In genomic region chr7:127938588-127938987, GRCh38 we compare ENCODE assay signal across 13 cellular contexts.
DNase-seq lines count a peak whose midpoint lies in the region; ATAC-seq and TF ChIP-seq lines count a peak whose summit lies in the region.
"Had no signal": no experiment of that assay in that cellular context is flagged by ENCODE, and none has a peak within 500 bp of the region (broad histone marks: within the 10 kb centered on the region; RNA-seq: fewer than 3 reads in every experiment).

No MANE protein-coding gene starts in this region.

- peaks cover 7% of the 10 kb centered on the region for H3K79me2 ChIP-seq in HCT116 (ENCODE audit: insufficient read depth, low read length)

- no peaks in the 10 kb centered on the region for H3K9me3 ChIP-seq in HCT116 (ENCODE audit: control insufficient read depth in 1 of 2, insufficient read depth in 1 of 2, low read depth in 1 of 2, low read length in 2 of 2)
- no peaks in the 10 kb centered on the region for H3K9me3 ChIP-seq in adipocyte (ENCODE audit: control insufficient read depth, low read length)
- no peaks in the 10 kb centered on the region for H3K9me3 ChIP-seq in tibial artery
- H3K9me3 ChIP-seq: right atrium auricular region had no signal

- TF ChIP-seq RAD21 in HCT116 (IDR thresholded peaks at IDR 0.05; ENCODE audit: low read depth), result no peak

- no peak overlapping the region for H3K4me3 Mint-ChIP-seq in activated CD8-positive, alpha-beta memory T cell treated with anti-CD3 and anti-CD28 coated beads, Interleukin-2, amount 10 ng/mL, durations not matched to agents 7 days and 5 days
- H3K4me3 Mint-ChIP-seq: CD4-positive, alpha-beta memory T cell had no signal

- H3K9me3 Mint-ChIP-seq in activated CD8-positive, alpha-beta memory T cell treated with anti-CD3 and anti-CD28 coated beads, Interleukin-2, amount 10 ng/mL, durations not matched to agents 7 days and 5 days (ENCODE audit: low read depth), result no peaks in the 10 kb centered on the region
- H3K9me3 Mint-ChIP-seq: CD4-positive, alpha-beta memory T cell had no signal

- H3K27me3 Mint-ChIP-seq in activated CD8-positive, alpha-beta memory T cell treated with anti-CD3 and anti-CD28 coated beads, Interleukin-2, amount 10 ng/mL, durations not matched to agents 7 days and 5 days, result no peaks in the 10 kb centered on the region
- H3K27me3 Mint-ChIP-seq: CD4-positive, alpha-beta memory T cell had no signal

- no peak overlapping the region for H2AFZ ChIP-seq in HCT116 (ENCODE audit: low read depth, low read length, poor library complexity, severe bottlenecking)

- peak; percentile 60 for DNase-seq in ACHN
- DNase-seq in HCT116 (ENCODE audit: low read depth, low spot score), result no peak
- DNase-seq in adipocyte (ENCODE audit: low read depth), result peak; percentile 88
- DNase-seq in foreskin fibroblast, result peak; percentile 78 to 90
- no peak for DNase-seq in NCI-H526 (lab: John Stamatoyannopoulos, UW)
- DNase-seq in tibial artery, result no peak
- DNase-seq in activated CD8-positive, alpha-beta memory T cell treated with anti-CD3 and anti-CD28 coated beads, Interleukin-2, amount 10 ng/mL, durations not matched to agents 7 days and 5 days, result no peak
- DNase-seq: activated CD4-positive, CD25-positive, alpha-beta regulatory T cell treated with anti-CD3 and anti-CD28 coated beads, Interleukin-2, amount 50 U/mL, for 72 hours; CD4-positive, alpha-beta memory T cell; NCI-H1417 treated with DMSO at 0.1 percent for 48 hours; RPMI8226 had no signal

- H3K27ac Mint-ChIP-seq in activated CD8-positive, alpha-beta memory T cell treated with anti-CD3 and anti-CD28 coated beads, Interleukin-2, amount 10 ng/mL, durations not matched to agents 7 days and 5 days, result no peak overlapping the region
- H3K27ac Mint-ChIP-seq: CD4-positive, alpha-beta memory T cell had no signal

- no TSS peak for BruUV-seq in HCT116 (replicated peaks; lab: Mats Ljungman, UMichigan)

- H3K27ac ChIP-seq in HCT116 (ENCODE audit: low read depth, low read length) (no peak overlapping the region), tibial artery (no peak overlapping the region)
- H3K27ac ChIP-seq: right atrium auricular region had no signal

- RAD21 ChIA-PET in HCT116 (lab: Charles Lee; ENCODE audit: low non-redundant PET in 1 of 2, low total read pairs in 2 of 2, uncharacterized antibody in 2 of 2, unreplicated experiment in 2 of 2), result no interaction called here

- in situ Hi-C loops in ACHN (cut with HindIII; ENCODE audit: low pct_ligation_motif_present, low pct_unique_long_range_greater_than_20kb, low sequenced_read_pairs), result no loop called here

- H3K9me2 ChIP-seq in HCT116 (ENCODE audit: insufficient read depth), result no peaks in the 10 kb centered on the region

- CTCF ChIA-PET in HCT116 (lab: Charles Lee), result no interaction called here
- CTCF ChIA-PET in activated CD8-positive, alpha-beta memory T cell treated with anti-CD3 and anti-CD28 coated beads, Interleukin-2, amount 10 ng/mL, durations not matched to agents 7 days and 5 days (lab: Charles Lee), result interaction anchor here (1.0 to 1.3 kb wide), 2 partner anchors 9 to 271 kb away, joined by 3 read pairs; no protein-coding TSS in a partner anchor

- ATAC-seq in HCT116, result peak; percentile 63; the same call in 1 of the 2 replicates
- no peak for ATAC-seq in HG03025 (IDR thresholded peaks at IDR 0.05; ENCODE audit: low FRiP score, unreplicated experiment)
- ATAC-seq in activated CD8-positive, alpha-beta memory T cell treated with anti-CD3 and anti-CD28 coated beads, Interleukin-2, amount 10 ng/mL, durations not matched to agents 7 days and 5 days, result no peak

- TF ChIP-seq POLR2A in HCT116 (IDR thresholded peaks at IDR 0.05; ENCODE audit: borderline replicate concordance, extremely low read depth, insufficient read depth, insufficient read length), result no peak

- H3K4me3 ChIP-seq in HCT116 (replicated peaks in 1 of 2; ENCODE audit: low read depth in 1 of 2, low read length in 2 of 2) (no peak overlapping the region), adipocyte (ENCODE audit: low read length) (no peak overlapping the region), foreskin fibroblast (ENCODE audit: low read depth in 1 of 2, low read length in 2 of 2) (no peak overlapping the region), tibial artery (no peak overlapping the region)
- H3K4me3 ChIP-seq: right atrium auricular region had no signal

- H3K36me3 ChIP-seq in HCT116 (ENCODE audit: control insufficient read depth in 1 of 2, insufficient read depth in 2 of 2, low read length in 2 of 2) (no peaks in the 10 kb centered on the region), adipocyte (ENCODE audit: control insufficient read depth, insufficient read depth, low read length, severe bottlenecking) (peaks cover 12% of the 10 kb centered on the region), tibial artery (no peaks in the 10 kb centered on the region)
- H3K36me3 ChIP-seq: right atrium auricular region had no signal

- POLR2A ChIA-PET in HCT116 (lab: Charles Lee), result no interaction called here

- H3K4me1 Mint-ChIP-seq in activated CD8-positive, alpha-beta memory T cell treated with anti-CD3 and anti-CD28 coated beads, Interleukin-2, amount 10 ng/mL, durations not matched to agents 7 days and 5 days, result no peaks in the 10 kb centered on the region

- H3K9ac ChIP-seq in HCT116 (ENCODE audit: low read length), result no peak overlapping the region
- H3K9ac ChIP-seq in adipocyte (ENCODE audit: low read length), result no peak overlapping the region

- peaks cover 4% of the 10 kb centered on the region for H3K36me3 Mint-ChIP-seq in activated CD8-positive, alpha-beta memory T cell treated with anti-CD3 and anti-CD28 coated beads, Interleukin-2, amount 10 ng/mL, durations not matched to agents 7 days and 5 days

- intact Hi-C loops in HCT116 (cut with micrococcal nuclease) (no loop called here), tibial artery (cut with DNase I; ENCODE audit: low total_unique reads) (no loop called here)

- TF ChIP-seq CTCF in HCT116 (IDR thresholded peaks at IDR 0.05 in 2 of 3, conservative IDR thresholded peaks at IDR 0.05 in 1 of 3; ENCODE audit: borderline replicate concordance in 1 of 3, insufficient read depth in 1 of 3, low read depth in 2 of 3, low read length in 2 of 3), result no peak
- no peak for TF ChIP-seq CTCF in foreskin fibroblast (IDR thresholded peaks at IDR 0.05; ENCODE audit: low read depth, low read length)
- TF ChIP-seq CTCF in tibial artery (IDR thresholded peaks at IDR 0.05), result no peak

- H3K4me1 ChIP-seq in HCT116 (ENCODE audit: control insufficient read depth in 1 of 2, insufficient read depth in 2 of 2, low read length in 2 of 2) (peaks cover 0 to 4% of the 10 kb centered on the region in 2 experiments; a peak in 1 of 4 replicates), adipocyte (ENCODE audit: control insufficient read depth, insufficient read depth, low read length) (peaks cover 11% of the 10 kb centered on the region), tibial artery (peaks cover 0 to 3% (median 0%) of the 10 kb centered on the region in 4 donors)

- H3K27me3 ChIP-seq in HCT116 (ENCODE audit: insufficient read depth, low read length) (no peaks in the 10 kb centered on the region), adipocyte (replicated peaks; ENCODE audit: control insufficient read depth, insufficient read depth, low read length) (no peaks in the 10 kb centered on the region), tibial artery (no peaks in the 10 kb centered on the region)
- H3K27me3 ChIP-seq: right atrium auricular region had no signal

- H3K4me2 ChIP-seq in HCT116 (ENCODE audit: low read length), result 0 out of 2 replicates have a peak overlapping the region, but pooled peaks have one; percentile 1

- peaks cover 5% of the 10 kb centered on the region for H4K20me1 ChIP-seq in HCT116 (ENCODE audit: insufficient read depth)

TF ChIP-seq in HCT116, 20 proteins besides CTCF, POLR2A, EP300 and RAD21:
- TF ChIP-seq FOSL1 (IDR thresholded peaks at IDR 0.05; ENCODE audit: low read depth) (no peak), REST (IDR thresholded peaks at IDR 0.05; ENCODE audit: low read depth) (no peak), EZH2 (IDR thresholded peaks at IDR 0.05) (no peak), SRF (IDR thresholded peaks at IDR 0.05; ENCODE audit: low read depth) (no peak), ELF1 (IDR thresholded peaks at IDR 0.05; ENCODE audit: borderline replicate concordance, low read depth) (no peak), CEBPB (IDR thresholded peaks at IDR 0.05; ENCODE audit: low read depth) (no peak), ZFX (IDR thresholded peaks at IDR 0.05) (no peak), YY1 (IDR thresholded peaks at IDR 0.05; ENCODE audit: extremely low read depth, insufficient replicate concordance, low read depth, low read length) (no peak), EZH2phosphoT487 (IDR thresholded peaks at IDR 0.05; ENCODE audit: borderline replicate concordance) (no peak), POLR2AphosphoS5 (IDR thresholded peaks at IDR 0.05; ENCODE audit: low read depth, low read length) (no peak), SIN3A (IDR thresholded peaks at IDR 0.05; ENCODE audit: low read depth) (no peak), TCF7L2 (IDR thresholded peaks at IDR 0.05; ENCODE audit: borderline replicate concordance, extremely low read depth, insufficient read depth, insufficient read length) (no peak), ZNF274 (IDR thresholded peaks at IDR 0.05; ENCODE audit: low read depth, low read length) (no peak)
TF ChIP-seq in HCT116: peak in this region for 0.

Comparison
In these comparisons a context has a peak if more than half of its experiments do, and no peak if none do; other contexts are left out.
1. DNase-seq: peak in ACHN (single experiment), adipocyte (single experiment) and foreskin fibroblast (2 of 2); none in HCT116 (single experiment), NCI-H526 (0 of 2), tibial artery (0 of 2) and activated CD8-positive, alpha-beta memory T cell treated with anti-CD3 and anti-CD28 coated beads, Interleukin-2, amount 10 ng/mL, durations not matched to agents 7 days and 5 days (single experiment).